In genomic region chr15:99252326-99252725, GRCh38 we compare ENCODE assay signal across 8 cellular contexts. TPM values are rescaled to one million over a fixed set of nuclear protein-coding genes. Genes with fewer than 3 reads are reported as not detected.
A peak's percentile ranks its signal among the peaks of the same experiment; 100 is the strongest.
DNase-seq lines count a peak whose midpoint lies in the region; ATAC-seq and TF ChIP-seq lines count a peak whose summit lies in the region.

No MANE protein-coding gene starts in this region.

- no peak overlapping the region for H3K27ac Mint-ChIP-seq in activated CD4-positive, alpha-beta memory T cell treated with anti-CD3 and anti-CD28 coated beads for 36 hours

- CTCF ChIA-PET in activated CD4-positive, alpha-beta memory T cell treated with anti-CD3 and anti-CD28 coated beads for 36 hours (lab: Charles Lee): interaction anchor here (0.6 to 2.0 kb wide), 7 partner anchors 19 to 506 kb away, joined by 3 to 13 read pairs (median 3); partner anchors contain the start of gene SYNM

- peaks cover 31% of the 10 kb centered on the region for H3K4me1 Mint-ChIP-seq in activated T-cell treated with anti-CD3 and anti-CD28 coated beads, Interleukin-2, amount 50 U/mL, for 4 hours (ENCODE audit: low read depth)
- peaks cover 28% of the 10 kb centered on the region for H3K4me1 Mint-ChIP-seq in activated CD4-positive, alpha-beta memory T cell treated with anti-CD3 and anti-CD28 coated beads for 36 hours (ENCODE audit: low read depth)

- H3K27me3 ChIP-seq in kidney epithelial cell (ENCODE audit: control insufficient read depth, insufficient read depth, low read length) (no peaks in the 10 kb centered on the region), thyroid gland (no peaks in the 10 kb centered on the region)

- 91% methylated on average over 7 of the region's 7 CpGs for WGBS in thyroid gland, 2 donors

- no peak for TF ChIP-seq POLR2A in thyroid gland (IDR thresholded peaks at IDR 0.05)

- H3K9me3 Mint-ChIP-seq in activated T-cell treated with anti-CD3 and anti-CD28 coated beads, Interleukin-2, amount 50 U/mL, for 4 hours: no peaks in the 10 kb centered on the region
- no peaks in the 10 kb centered on the region for H3K9me3 Mint-ChIP-seq in activated CD4-positive, alpha-beta memory T cell treated with anti-CD3 and anti-CD28 coated beads for 36 hours

- intact Hi-C loops in activated CD4-positive, alpha-beta memory T cell treated with anti-CD3 and anti-CD28 coated beads for 36 hours (cut with micrococcal nuclease): loop anchor here (2.0 to 5.0 kb wide), 4 partner anchors 145 to 1345 kb away; partner anchors contain the start of gene SYNM
- intact Hi-C loops in thyroid gland (cut with DNase I): no loop called here

- H3K4me3 ChIP-seq in kidney epithelial cell (ENCODE audit: low read depth, low read length): peak overlapping the region; percentile 90
- H3K4me3 ChIP-seq in thyroid gland (replicated peaks in 1 of 3): peak overlapping the region in 2 of 3 donors; percentile 73 to 79

- ATAC-seq in activated T-cell treated with anti-CD3 and anti-CD28 coated beads, Interleukin-2, amount 50 U/mL, for 4 hours: no peak

- POLR2A ChIA-PET in activated CD4-positive, alpha-beta memory T cell treated with anti-CD3 and anti-CD28 coated beads for 36 hours (lab: Charles Lee): no interaction called here

- peak overlapping the region; percentile 90 for H3K4me3 Mint-ChIP-seq in activated T-cell treated with anti-CD3 and anti-CD28 coated beads, Interleukin-2, amount 50 U/mL, for 4 hours
- peak overlapping the region; percentile 88 for H3K4me3 Mint-ChIP-seq in activated CD4-positive, alpha-beta memory T cell treated with anti-CD3 and anti-CD28 coated beads for 36 hours

- H3K27ac ChIP-seq in thyroid gland: peak overlapping the region in 1 of 3 donors; percentile 96

- H3K27me3 Mint-ChIP-seq in activated T-cell treated with anti-CD3 and anti-CD28 coated beads, Interleukin-2, amount 50 U/mL, for 4 hours (ENCODE audit: low read depth): no peaks in the 10 kb centered on the region
- H3K27me3 Mint-ChIP-seq in activated CD4-positive, alpha-beta memory T cell treated with anti-CD3 and anti-CD28 coated beads for 36 hours: no peaks in the 10 kb centered on the region

- H3K36me3 ChIP-seq in kidney epithelial cell (ENCODE audit: control insufficient read depth, insufficient read depth, low read length) (no peaks in the 10 kb centered on the region), thyroid gland (peaks cover 0 to 7% of the 10 kb centered on the region in 2 donors)

- peaks cover 9% of the 10 kb centered on the region for H3K36me3 Mint-ChIP-seq in activated T-cell treated with anti-CD3 and anti-CD28 coated beads, Interleukin-2, amount 50 U/mL, for 4 hours (ENCODE audit: insufficient read depth)
- H3K36me3 Mint-ChIP-seq in activated CD4-positive, alpha-beta memory T cell treated with anti-CD3 and anti-CD28 coated beads for 36 hours: peaks cover 13% of the 10 kb centered on the region

- DNase-seq in activated T-cell treated with anti-CD3 and anti-CD28 coated beads, Interleukin-2, amount 50 U/mL, for 4 hours: no peak
- no peak for DNase-seq in activated T-cell treated with anti-CD3 and anti-CD28 coated beads, Interleukin-2, amount 50 U/mL, for 1 hour
- DNase-seq in activated CD4-positive, alpha-beta memory T cell treated with anti-CD3 and anti-CD28 coated beads for 36 hours: no peak
- no peak for DNase-seq in kidney epithelial cell (ENCODE audit: low read depth)
- DNase-seq in thyroid gland: no peak
- no peak for DNase-seq in middle frontal gyrus (ENCODE audit: extremely low spot score, low spot score)
- no peak for DNase-seq in amygdala (lab: John Stamatoyannopoulos, UW)
- DNase-seq in NK-92 (lab: John Stamatoyannopoulos, UW; ENCODE audit: unreplicated experiment): no peak

- H3K9me3 ChIP-seq in thyroid gland: no peaks in the 10 kb centered on the region

- peaks cover 12 to 26% of the 10 kb centered on the region in 2 donors for H3K4me1 ChIP-seq in thyroid gland

- no peak for TF ChIP-seq CTCF in kidney epithelial cell (IDR thresholded peaks at IDR 0.05; ENCODE audit: insufficient read depth, low read length, poor library complexity, severe bottlenecking)
- TF ChIP-seq CTCF in thyroid gland (IDR thresholded peaks at IDR 0.05): no peak

RNA-seq across cellular contexts. Expression of gene LRRC28, which starts 1.0 kb away (rescaled TPM):
- 10 to 100 TPM in 1 of 3 donors, 1 to 10 TPM in 2; 8.6 to 11.3 (median 9.4) TPM for total RNA-seq in activated T-cell treated with anti-CD3 and anti-CD28 coated beads, Interleukin-2, amount 50 U/mL, for 4 hours
- total RNA-seq in activated CD4-positive, alpha-beta memory T cell treated with anti-CD3 and anti-CD28 coated beads for 36 hours: 10 to 100 TPM; 21.5 to 22.6 TPM
- total RNA-seq in kidney epithelial cell (28.0 and 34.2 TPM in 2 replicates), thyroid gland (10 to 100 TPM; 36.1 to 51.6 (median 44.8) TPM)

RNA-seq across cellular contexts. Expression of gene TTC23, which starts 2.9 kb away (rescaled TPM):
- 1 to 10 TPM; 1.1 to 3.0 (median 1.6) TPM for total RNA-seq in activated T-cell treated with anti-CD3 and anti-CD28 coated beads, Interleukin-2, amount 50 U/mL, for 4 hours
- total RNA-seq in activated CD4-positive, alpha-beta memory T cell treated with anti-CD3 and anti-CD28 coated beads for 36 hours: 1 to 10 TPM; 2.8 to 4.1 TPM
- total RNA-seq in kidney epithelial cell (11.6 and 14.9 TPM in 2 replicates), thyroid gland (10 to 100 TPM; 19.9 to 45.3 (median 34.0) TPM)
